Comparison of ENCODE assay signal across 8 cellular contexts in the genomic region with DNA sequence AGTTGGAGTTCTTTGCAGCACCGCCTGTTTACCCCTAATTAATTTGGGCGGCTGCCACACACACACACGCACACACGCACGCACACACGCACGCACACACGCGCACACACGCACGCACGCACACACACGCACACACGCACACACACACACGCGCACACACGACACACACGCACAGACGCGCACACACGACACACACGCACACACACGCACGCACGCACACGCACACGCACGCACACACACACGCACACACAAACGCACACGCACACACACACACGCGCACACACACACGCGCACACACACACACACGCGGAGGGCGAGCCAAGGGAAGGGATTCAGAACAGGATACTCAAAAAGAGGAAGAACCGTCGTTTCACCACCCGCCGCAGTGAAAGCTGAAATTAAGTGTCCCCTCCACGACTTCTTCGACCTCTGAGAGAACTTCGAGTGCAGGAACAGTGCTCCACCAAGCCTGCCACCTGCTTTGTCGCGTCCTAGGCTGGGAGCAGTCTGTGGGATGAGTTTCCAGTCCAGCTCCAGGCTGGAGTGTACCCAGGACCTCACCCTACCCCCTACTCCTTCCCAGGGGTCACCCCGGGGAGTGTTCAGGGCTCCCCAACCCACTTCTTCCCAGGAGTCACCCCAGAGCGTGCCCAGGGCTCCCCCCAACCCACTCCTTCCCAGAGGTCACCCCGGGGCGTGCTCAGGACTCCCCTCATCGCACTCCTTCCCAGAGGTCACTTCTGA. TPM values are rescaled to one million over a fixed set of nuclear protein-coding genes. Genes with fewer than 3 reads are reported as not detected.
A peak's percentile ranks its signal among the peaks of the same experiment; 100 is the strongest.
DNase-seq lines count a peak whose midpoint lies in the region; ATAC-seq and TF ChIP-seq lines count a peak whose summit lies in the region.

No MANE protein-coding gene starts in this region.

- no peaks in the 10 kb centered on the region for H3K27me3 ChIP-seq in dorsolateral prefrontal cortex
- no peaks in the 10 kb centered on the region for H3K27me3 ChIP-seq in tibial nerve

- peaks cover 76% of the 10 kb centered on the region for H3K4me1 Mint-ChIP-seq in T-helper 1 cell treated with Interleukin-12 subunit alpha and Interleukin-12 subunit beta and Interleukin-4 antibody, amounts not matched to agents 30 μg/mL and 1 μg/mL, for 36 hours (ENCODE audit: low read depth)

- no peak for TF ChIP-seq POLR2A in tibial nerve (IDR thresholded peaks at IDR 0.05)

- peaks cover 25% of the 10 kb centered on the region for H3K36me3 Mint-ChIP-seq in T-helper 1 cell treated with Interleukin-12 subunit alpha and Interleukin-12 subunit beta and Interleukin-4 antibody, amounts not matched to agents 30 μg/mL and 1 μg/mL, for 36 hours (ENCODE audit: low read depth)

- H3K27me3 Mint-ChIP-seq in T-helper 1 cell treated with Interleukin-12 subunit alpha and Interleukin-12 subunit beta and Interleukin-4 antibody, amounts not matched to agents 30 μg/mL and 1 μg/mL, for 36 hours (ENCODE audit: low read depth) = no peaks in the 10 kb centered on the region

- no peaks in the 10 kb centered on the region for H3K9me3 ChIP-seq in tibial nerve

- peak overlapping the region; percentile 98 for H3K4me3 Mint-ChIP-seq in T-helper 1 cell treated with Interleukin-12 subunit alpha and Interleukin-12 subunit beta and Interleukin-4 antibody, amounts not matched to agents 30 μg/mL and 1 μg/mL, for 36 hours

- peaks cover 0 to 27% (median 16%) of the 10 kb centered on the region in 4 donors for H3K4me1 ChIP-seq in tibial nerve

- H3K4me3 ChIP-seq in dorsolateral prefrontal cortex = peak overlapping the region; percentile 63 to 99 (median 87)
- peak overlapping the region; percentile 80 to 92 (median 86) for H3K4me3 ChIP-seq in tibial nerve

- intact Hi-C loops in dorsolateral prefrontal cortex (cut with DNase I) = loop anchor here in 1 of 2 donors (10.0 kb wide), 1 partner anchor 90 kb away; no protein-coding TSS in a partner anchor

- WGBS in tibial nerve, 2 donors = 53 to 67% methylated on average over 40 to 49 of the region's 52 CpGs

- peak overlapping the region; percentile 88 for H3K27ac Mint-ChIP-seq in T-helper 1 cell treated with Interleukin-12 subunit alpha and Interleukin-12 subunit beta and Interleukin-4 antibody, amounts not matched to agents 30 μg/mL and 1 μg/mL, for 36 hours

- peak; percentile 9 to 26 for DNase-seq in activated CD4-positive, alpha-beta T cell treated with anti-CD3 and anti-CD28 coated beads for 4 hours
- DNase-seq in activated CD4-positive, alpha-beta T cell treated with anti-CD3 and anti-CD28 coated beads, Interleukin-2, amount 50 U/mL, for 1 hour = no peak
- DNase-seq in dorsolateral prefrontal cortex = no peak
- DNase-seq in mesenteric fat pad (ENCODE audit: low spot score) = peak; percentile 85
- DNase-seq in tibial nerve (ENCODE audit: low spot score in 2 of 2) = peak in 1 of 2 donors; percentile 29
- no peak for DNase-seq in effector CD4-positive, alpha-beta T cell

- peaks cover 0 to 8% (median 0%) of the 10 kb centered on the region in 3 donors for H3K36me3 ChIP-seq in tibial nerve

- no peaks in the 10 kb centered on the region for H3K9me3 Mint-ChIP-seq in T-helper 1 cell treated with Interleukin-12 subunit alpha and Interleukin-12 subunit beta and Interleukin-4 antibody, amounts not matched to agents 30 μg/mL and 1 μg/mL, for 36 hours

- TF ChIP-seq CTCF in dorsolateral prefrontal cortex (IDR thresholded peaks at IDR 0.05 in 54 of 56, conservative IDR thresholded peaks at IDR 0.05 in 2 of 56; ENCODE audit: low read depth in 1 of 56, partially characterized antibody in 56 of 56) = no peak
- TF ChIP-seq CTCF in tibial nerve (IDR thresholded peaks at IDR 0.05) = no peak

- H3K27ac ChIP-seq in dorsolateral prefrontal cortex = peak overlapping the region in 46 of 59 donors; percentile 10 to 94 (median 83)
- peak overlapping the region in 3 of 4 donors; percentile 73 to 94 (median 90) for H3K27ac ChIP-seq in tibial nerve

- TF ChIP-seq EP300 in tibial nerve (IDR thresholded peaks at IDR 0.05) = no peak

- no peak for ATAC-seq in GM18868 (IDR thresholded peaks at IDR 0.05; ENCODE audit: unreplicated experiment)

RNA-seq across cellular contexts. Expression of gene RNASET2, which starts 1.1 kb away (rescaled TPM):
- total RNA-seq in dorsolateral prefrontal cortex (100 to 1,000 TPM in 8 of 120 experiments, 10 to 100 TPM in 112; 26.9 to 141 (median 66.3) TPM), mesenteric fat pad (50.6 TPM), tibial nerve (100 to 1,000 TPM in 2 of 4 donors, 10 to 100 TPM in 2; 57.9 to 115 (median 103) TPM)

RNA-seq across cellular contexts. Expression of gene CEP43, which starts 43.9 kb away (rescaled TPM):
- total RNA-seq in dorsolateral prefrontal cortex = 10 to 100 TPM; 17.9 to 39.4 (median 27.8) TPM
- 8.6 TPM for total RNA-seq in mesenteric fat pad
- 10 to 100 TPM; 14.0 to 23.7 (median 23.2) TPM for total RNA-seq in tibial nerve

Comparison
In these comparisons a context has a peak if more than half of its experiments do, and no peak if none do; other contexts are left out.
1. DNase-seq: peak in activated CD4-positive, alpha-beta T cell treated with anti-CD3 and anti-CD28 coated beads for 4 hours (2 of 2) and mesenteric fat pad (single experiment); none in activated CD4-positive, alpha-beta T cell treated with anti-CD3 and anti-CD28 coated beads, Interleukin-2, amount 50 U/mL, for 1 hour (single experiment), dorsolateral prefrontal cortex (0 of 10) and effector CD4-positive, alpha-beta T cell (single experiment).